Comparison of ENCODE assay signal across 8 cellular contexts in the genomic region with DNA sequence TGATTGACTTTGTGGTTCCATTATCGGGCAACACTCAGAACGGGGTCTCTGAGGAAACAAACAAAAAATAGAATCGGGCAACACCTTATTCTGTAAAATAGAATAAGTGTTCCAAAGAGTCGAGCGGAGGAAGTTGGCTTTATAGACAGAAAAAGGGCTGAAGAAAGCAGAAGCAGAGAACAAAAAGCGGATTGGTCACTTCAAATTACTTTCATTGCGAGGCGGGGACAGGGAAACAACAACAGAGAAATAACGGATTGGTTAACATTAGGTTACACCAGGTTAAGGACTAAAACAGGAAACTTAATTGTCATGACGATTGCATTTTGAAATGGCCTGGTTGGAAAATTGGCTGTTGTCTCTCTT. TPM values are rescaled to one million over a fixed set of nuclear protein-coding genes. Genes with fewer than 3 reads are reported as not detected.
DNase-seq lines count a peak whose midpoint lies in the region; ATAC-seq and TF ChIP-seq lines count a peak whose summit lies in the region.

No MANE protein-coding gene starts in this region.

- H3K4me3 ChIP-seq in H7 (ENCODE audit: insufficient read depth, low read depth, low read length): peak overlapping the region; percentile 76
- peak overlapping the region; percentile 49 for H3K4me3 ChIP-seq in NT2/D1 (ENCODE audit: insufficient read length, low read depth)
- peak overlapping the region; percentile 57 for H3K4me3 ChIP-seq in iPS-15b (ENCODE audit: low read depth, low read length)

- peaks cover 5% of the 10 kb centered on the region for H3K27me3 Mint-ChIP-seq in brain

- peaks cover 42% of the 10 kb centered on the region for H3K4me1 Mint-ChIP-seq in brain

- no peak for TF ChIP-seq CTCF in brain (conservative IDR thresholded peaks at IDR 0.05)

- peak overlapping the region; percentile 92 to 96 (median 93) for H3K4me3 Mint-ChIP-seq in brain

- DNase-seq in Daoy (ENCODE audit: low read depth) (peak; percentile 19), H7 (no peak), NT2/D1 (ENCODE audit: low read depth, low spot score) (no peak), sciatic nerve (ENCODE audit: low spot score) (no peak), activated gamma-delta T cell treated with Interleukin-2 at 50 U/mL for 16 hours (no peak)

- peak overlapping the region; percentile 93 to 98 (median 95) for H3K27ac Mint-ChIP-seq in brain

- H3K9ac ChIP-seq in NT2/D1 (ENCODE audit: insufficient read length, low read depth) (peak overlapping the region; percentile 34), iPS-15b (ENCODE audit: low read depth, low read length) (peak overlapping the region; percentile 50)

- H3K36me3 ChIP-seq in H7 (replicated peaks; ENCODE audit: control insufficient read depth, insufficient read depth, low read length) (no peaks in the 10 kb centered on the region), NT2/D1 (ENCODE audit: insufficient read depth, insufficient read length, low read length) (no peaks in the 10 kb centered on the region), iPS-15b (ENCODE audit: control insufficient read depth, insufficient read depth, low read length) (no peaks in the 10 kb centered on the region)

- H3K27me3 ChIP-seq in H7 (ENCODE audit: control insufficient read depth, insufficient read depth, low read length) (peaks cover 3% of the 10 kb centered on the region), NT2/D1 (ENCODE audit: insufficient read depth, insufficient read length) (no peaks in the 10 kb centered on the region), iPS-15b (ENCODE audit: control insufficient read depth, insufficient read depth, low read length) (peaks cover 13% of the 10 kb centered on the region)

- peaks cover 0 to 6% (median 0%) of the 10 kb centered on the region in 5 experiments for H3K9me3 Mint-ChIP-seq in brain

- ATAC-seq in sciatic nerve (peak; percentile 67), HG03469 (IDR thresholded peaks at IDR 0.05; ENCODE audit: unreplicated experiment) (no peak)

- no peaks in the 10 kb centered on the region for H3K36me3 Mint-ChIP-seq in brain

- no peaks in the 10 kb centered on the region for H3K4me1 ChIP-seq in NT2/D1 (ENCODE audit: insufficient read depth, insufficient read length)
- H3K4me1 ChIP-seq in iPS-15b (ENCODE audit: control insufficient read depth, insufficient read depth, low read length): peaks cover 6% of the 10 kb centered on the region

- no peaks in the 10 kb centered on the region; the same call in 1 of the 2 replicates for H3K9me3 ChIP-seq in NT2/D1 (ENCODE audit: insufficient read depth, low read length)
- H3K9me3 ChIP-seq in iPS-15b (ENCODE audit: control insufficient read depth, insufficient read depth, low read length): no peaks in the 10 kb centered on the region

- intact Hi-C loops in sciatic nerve (cut with DNase I): no loop called here

RNA-seq across cellular contexts. Expression of a gene that starts 0.4 kb away (rescaled TPM):
- 12.4 and 12.5 TPM in 2 replicates for total RNA-seq in Daoy (2014; rRNA removed; shearing (Covaris generic))
- 15.9 and 17.1 TPM in 2 replicates for total RNA-seq in H7 (2014; rRNA removed; shearing (Covaris generic))
- 4.1 TPM for polyA plus RNA-seq in brain (ENCODE audit: insufficient read depth, low read depth, low replicate concordance)
- 9.4 TPM for total RNA-seq in sciatic nerve

RNA-seq across cellular contexts. Expression of a gene that starts 49.6 kb away (rescaled TPM):
- total RNA-seq in Daoy (2014; rRNA removed; shearing (Covaris generic)): 2.1 and 4.4 TPM in 2 replicates
- total RNA-seq in H7 (2014; rRNA removed; shearing (Covaris generic)): 0.62 and 0.78 TPM in 2 replicates
- 4.3 TPM for polyA plus RNA-seq in brain (ENCODE audit: insufficient read depth, low read depth, low replicate concordance)
- total RNA-seq in sciatic nerve: 4.1 TPM
